17 cellular contexts compared by ENCODE assay signal in the genomic region with DNA sequence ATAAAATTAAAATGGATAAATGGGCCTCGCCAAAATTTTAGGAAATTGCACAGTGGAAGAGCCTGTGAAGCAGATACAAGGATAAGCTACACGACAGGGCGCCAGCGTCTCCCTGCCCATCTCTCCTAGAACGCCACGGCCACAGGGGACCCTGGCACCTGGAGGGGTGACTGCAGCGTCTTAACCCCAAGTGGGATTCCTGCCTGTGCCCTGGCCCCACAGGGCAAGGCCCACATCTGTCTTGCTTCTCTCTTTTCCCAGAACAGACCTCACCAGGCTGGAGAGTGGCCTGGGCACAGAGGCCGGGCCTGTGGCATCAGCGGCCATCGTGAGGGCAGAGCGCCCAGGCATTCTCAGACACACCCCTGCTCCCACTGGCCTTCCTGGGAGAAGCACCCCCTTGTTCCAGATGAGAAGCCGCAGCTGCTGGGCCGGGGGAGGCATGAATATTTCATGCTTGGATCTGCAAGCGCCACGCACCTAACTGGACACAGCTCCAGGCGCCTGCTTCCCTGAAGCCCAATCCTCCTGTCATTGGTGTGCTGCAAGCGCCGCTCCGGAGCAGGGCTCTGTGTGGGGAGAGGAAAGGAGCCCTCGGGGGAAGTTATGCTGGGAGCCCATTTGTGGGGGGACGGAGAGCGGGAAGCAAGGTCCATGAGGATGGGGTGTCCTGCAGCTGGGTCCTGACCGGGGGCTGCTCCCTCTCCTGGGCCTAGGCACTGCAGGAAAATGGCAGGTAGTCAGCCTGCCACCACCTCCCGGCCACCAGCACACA.
"Had no signal": no experiment of that assay in that cellular context is flagged by ENCODE, and none has a peak within 500 bp of the region (broad histone marks: within the 10 kb centered on the region; RNA-seq: fewer than 3 reads in every experiment).

No MANE protein-coding gene starts in this region.

- H3K4me1 ChIP-seq: body of pancreas, gastroesophageal sphincter, parathyroid adenoma, upper lobe of left lung had no signal

- H2AFZ ChIP-seq: parathyroid adenoma had no signal

- DNase-seq: activated CD4-positive, alpha-beta T cell treated with anti-CD3 and anti-CD28 coated beads, Interleukin-2, amount 50 U/mL, for 1 hour; activated CD8-positive, alpha-beta memory T cell treated with anti-CD3 and anti-CD28 coated beads for 24 hours; amniotic stem cell; body of pancreas; central memory CD4-positive, alpha-beta T cell; cortex of kidney; effector CD8-positive, alpha-beta T cell; SIG-M5; stimulated activated CD4-positive, alpha-beta T cell treated with anti-CD3 and anti-CD28 coated beads, Interleukin-15, amount 100 ng/mL, for 24 hours; stimulated activated CD4-positive, alpha-beta T cell treated with anti-CD3 and anti-CD28 coated beads, Interleukin-4, amount 100 ng/mL, for 1 hour; stimulated activated naive CD4-positive, alpha-beta T cell treated with Interleukin-2 at 50 U/mL for 16 hours; substantia nigra; T-helper 17 cell had no signal

- ATAC-seq: body of pancreas, gastroesophageal sphincter, mucosa of descending colon had no signal

- H3K36me3 ChIP-seq: gastroesophageal sphincter, upper lobe of left lung had no signal

- H3K27ac ChIP-seq: body of pancreas, gastroesophageal sphincter, parathyroid adenoma, upper lobe of left lung had no signal

- H3K9ac ChIP-seq: parathyroid adenoma had no signal

- H3K4me3 ChIP-seq: body of pancreas, gastroesophageal sphincter, mucosa of descending colon, upper lobe of left lung had no signal

- H3K9me3 ChIP-seq: body of pancreas, gastroesophageal sphincter, mucosa of descending colon, upper lobe of left lung had no signal

- H3K27me3 ChIP-seq: body of pancreas, gastroesophageal sphincter, upper lobe of left lung had no signal

- H3K79me2 ChIP-seq: parathyroid adenoma had no signal
